In genomic region chr17:37643118-37643766, GRCh38 we compare ENCODE assay signal across 8 cellular contexts. TPM values are rescaled to one million over a fixed set of nuclear protein-coding genes. Genes with fewer than 3 reads are reported as not detected.
A peak's percentile ranks its signal among the peaks of the same experiment; 100 is the strongest.
DNase-seq lines count a peak whose midpoint lies in the region; TF ChIP-seq lines count a peak whose summit lies in the region.

Gene DDX52 (minus strand): TSS chr17:37643446. CDS start chr17:37643420, 26 bp downstream.

- peak; percentile 26 to 33 for TF ChIP-seq RAD21 in liver (IDR thresholded peaks at IDR 0.05)

- H3K9me3 ChIP-seq in liver (ENCODE audit: control insufficient read depth in 4 of 4, low read length in 3 of 4): no peaks in the 10 kb centered on the region

- intact Hi-C loops in dorsolateral prefrontal cortex (cut with DNase I): loop anchor here in 1 of 2 donors (2.0 kb wide), 1 partner anchor 34 kb away; the partner anchor contains the start of gene SYNRG

- peak within 1 kb of the TSS; percentile 85 to 90 for H3K9ac ChIP-seq in liver (ENCODE audit: low read depth in 1 of 2, low read length in 2 of 2)

- H3K27me3 ChIP-seq in HL-60 (ENCODE audit: insufficient read depth, poor library complexity, severe bottlenecking) (peaks cover 10% of the 10 kb centered on the region), dorsolateral prefrontal cortex (no peaks in the 10 kb centered on the region), liver (ENCODE audit: control insufficient read depth in 4 of 4, insufficient read depth in 4 of 4, low read length in 3 of 4) (no peaks in the 10 kb centered on the region)

- H3K36me3 ChIP-seq in liver (ENCODE audit: control insufficient read depth in 4 of 4, insufficient read depth in 3 of 4, low read depth in 1 of 4, low read length in 3 of 4): peaks cover 0 to 13% (median 4%) of the 10 kb centered on the region in 4 donors

- peak within 1 kb of the TSS; percentile 73 for H3K27ac ChIP-seq in HL-60 (replicated peaks)
- peak within 1 kb of the TSS in 58 of 59 donors; percentile 20 to 96 (median 88) for H3K27ac ChIP-seq in dorsolateral prefrontal cortex
- H3K27ac ChIP-seq in liver (ENCODE audit: low read depth in 1 of 2, low read length in 2 of 2): peak within 1 kb of the TSS; percentile 82 to 84

- under 1% methylated on average over 43 of the region's 43 CpGs for WGBS in liver

- H3K4me3 ChIP-seq in HL-60 (replicated peaks; ENCODE audit: insufficient read depth, low read length) (peak within 1 kb of the TSS; percentile 86), dorsolateral prefrontal cortex (peak within 1 kb of the TSS; percentile 63 to 97 (median 89)), liver (ENCODE audit: low read depth in 1 of 3, low read length in 3 of 3) (peak within 1 kb of the TSS; percentile 81 to 90 (median 90))

- DNase-seq in AG20443 (ENCODE audit: low spot score): peak; percentile 98
- DNase-seq in GM19238 (ENCODE audit: insufficient read length, low spot score): peak; percentile 79
- DNase-seq in HL-60 (ENCODE audit: low read depth in 1 of 2, low spot score in 1 of 2): peak; percentile 73 to 88
- peak; percentile 77 for DNase-seq in NCI-H82 treated with DMSO at 0.1 percent for 48 hours (lab: John Stamatoyannopoulos, UW; ENCODE audit: unreplicated experiment)
- DNase-seq in activated CD4-positive, alpha-beta T cell treated with anti-CD3 and anti-CD28 coated beads, Interleukin-2, amount 50 U/mL, for 48 hours: peak; percentile 86 to 90
- DNase-seq in dorsolateral prefrontal cortex: peak; percentile 81 to 91 (median 86)
- DNase-seq in stimulated activated CD4-positive, alpha-beta T cell treated with anti-CD3 and anti-CD28 coated beads, Interleukin-2, amount 100 ng/mL, for 48 hours: peak; percentile 78 to 82

- H3K4me1 ChIP-seq in liver (ENCODE audit: control insufficient read depth in 4 of 4, insufficient read depth in 4 of 4, low read length in 3 of 4): peaks cover 3 to 15% (median 11%) of the 10 kb centered on the region in 4 donors

- TF ChIP-seq CTCF in HL-60 (IDR thresholded peaks at IDR 0.05; ENCODE audit: insufficient read depth, low read length) (no peak), dorsolateral prefrontal cortex (IDR thresholded peaks at IDR 0.05 in 54 of 56, conservative IDR thresholded peaks at IDR 0.05 in 2 of 56; ENCODE audit: low read depth in 1 of 56, partially characterized antibody in 56 of 56) (peak in 51 of 56 donors; percentile 27 to 71 (median 53)), liver (IDR thresholded peaks at IDR 0.05; ENCODE audit: low read depth, low read length, missing input control) (no peak)

TF ChIP-seq in liver, 16 proteins besides CTCF, POLR2A, EP300 and RAD21:
- no peak for TF ChIP-seq FOXA1 (IDR thresholded peaks at IDR 0.05)
- TF ChIP-seq, protein P1, sequence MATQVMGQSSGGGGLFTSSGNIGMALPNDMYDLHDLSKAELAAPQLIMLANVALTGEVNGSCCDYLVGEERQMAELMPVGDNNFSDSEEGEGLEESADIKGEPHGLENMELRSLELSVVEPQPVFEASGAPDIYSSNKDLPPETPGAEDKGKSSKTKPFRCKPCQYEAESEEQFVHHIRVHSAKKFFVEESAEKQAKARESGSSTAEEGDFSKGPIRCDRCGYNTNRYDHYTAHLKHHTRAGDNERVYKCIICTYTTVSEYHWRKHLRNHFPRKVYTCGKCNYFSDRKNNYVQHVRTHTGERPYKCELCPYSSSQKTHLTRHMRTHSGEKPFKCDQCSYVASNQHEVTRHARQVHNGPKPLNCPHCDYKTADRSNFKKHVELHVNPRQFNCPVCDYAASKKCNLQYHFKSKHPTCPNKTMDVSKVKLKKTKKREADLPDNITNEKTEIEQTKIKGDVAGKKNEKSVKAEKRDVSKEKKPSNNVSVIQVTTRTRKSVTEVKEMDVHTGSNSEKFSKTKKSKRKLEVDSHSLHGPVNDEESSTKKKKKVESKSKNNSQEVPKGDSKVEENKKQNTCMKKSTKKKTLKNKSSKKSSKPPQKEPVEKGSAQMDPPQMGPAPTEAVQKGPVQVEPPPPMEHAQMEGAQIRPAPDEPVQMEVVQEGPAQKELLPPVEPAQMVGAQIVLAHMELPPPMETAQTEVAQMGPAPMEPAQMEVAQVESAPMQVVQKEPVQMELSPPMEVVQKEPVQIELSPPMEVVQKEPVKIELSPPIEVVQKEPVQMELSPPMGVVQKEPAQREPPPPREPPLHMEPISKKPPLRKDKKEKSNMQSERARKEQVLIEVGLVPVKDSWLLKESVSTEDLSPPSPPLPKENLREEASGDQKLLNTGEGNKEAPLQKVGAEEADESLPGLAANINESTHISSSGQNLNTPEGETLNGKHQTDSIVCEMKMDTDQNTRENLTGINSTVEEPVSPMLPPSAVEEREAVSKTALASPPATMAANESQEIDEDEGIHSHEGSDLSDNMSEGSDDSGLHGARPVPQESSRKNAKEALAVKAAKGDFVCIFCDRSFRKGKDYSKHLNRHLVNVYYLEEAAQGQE (IDR thresholded peaks at IDR 0.05): peak; percentile 18
- peak in 1 of 2 donors; percentile 51 for TF ChIP-seq GABPA (IDR thresholded peaks at IDR 0.05 in 1 of 2, conservative IDR thresholded peaks at IDR 0.05 in 1 of 2)
- TF ChIP-seq HNF4G (IDR thresholded peaks at IDR 0.05): no peak
- no peak for TF ChIP-seq FOXA2 (IDR thresholded peaks at IDR 0.05)
- TF ChIP-seq, protein P2, sequence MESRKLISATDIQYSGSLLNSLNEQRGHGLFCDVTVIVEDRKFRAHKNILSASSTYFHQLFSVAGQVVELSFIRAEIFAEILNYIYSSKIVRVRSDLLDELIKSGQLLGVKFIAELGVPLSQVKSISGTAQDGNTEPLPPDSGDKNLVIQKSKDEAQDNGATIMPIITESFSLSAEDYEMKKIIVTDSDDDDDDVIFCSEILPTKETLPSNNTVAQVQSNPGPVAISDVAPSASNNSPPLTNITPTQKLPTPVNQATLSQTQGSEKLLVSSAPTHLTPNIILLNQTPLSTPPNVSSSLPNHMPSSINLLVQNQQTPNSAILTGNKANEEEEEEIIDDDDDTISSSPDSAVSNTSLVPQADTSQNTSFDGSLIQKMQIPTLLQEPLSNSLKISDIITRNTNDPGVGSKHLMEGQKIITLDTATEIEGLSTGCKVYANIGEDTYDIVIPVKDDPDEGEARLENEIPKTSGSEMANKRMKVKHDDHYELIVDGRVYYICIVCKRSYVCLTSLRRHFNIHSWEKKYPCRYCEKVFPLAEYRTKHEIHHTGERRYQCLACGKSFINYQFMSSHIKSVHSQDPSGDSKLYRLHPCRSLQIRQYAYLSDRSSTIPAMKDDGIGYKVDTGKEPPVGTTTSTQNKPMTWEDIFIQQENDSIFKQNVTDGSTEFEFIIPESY (IDR thresholded peaks at IDR 0.05): peak; percentile 65
- TF ChIP-seq YY1 (IDR thresholded peaks at IDR 0.05): peak; percentile 98
- peak in 1 of 2 donors; percentile 38 for TF ChIP-seq HNF4A (conservative IDR thresholded peaks at IDR 0.05)
- TF ChIP-seq MAX (IDR thresholded peaks at IDR 0.05): peak; percentile 31
- TF ChIP-seq EGR1 (IDR thresholded peaks at IDR 0.05; ENCODE audit: low read depth in 2 of 2): no peak
- peak in 1 of 2 donors; percentile 49 for TF ChIP-seq RXRA (IDR thresholded peaks at IDR 0.05)
- TF ChIP-seq SP1 (IDR thresholded peaks at IDR 0.05): peak; percentile 43
TF ChIP-seq in liver: peak in this region for 8.

RNA-seq across cellular contexts. Expression of gene DDX52, which starts in this region (rescaled TPM):
- total RNA-seq in dorsolateral prefrontal cortex (10 to 100 TPM; 12.7 to 29.4 (median 20.7) TPM), liver (10 to 100 TPM; 13.9 to 14.1 TPM)
- polyA plus RNA-seq in liver: 1 to 10 TPM; 4.6 to 9.4 TPM

Comparison
In these comparisons a context has a peak if more than half of its experiments do, and no peak if none do; other contexts are left out.
1. Peak in every context shown above with its lines: DNase-seq, H3K4me3 ChIP-seq and H3K27ac ChIP-seq.
2. CTCF ChIP-seq: peak in dorsolateral prefrontal cortex (51 of 56); none in HL-60 (single experiment) and liver (single experiment).